Comparison of ENCODE assay signal across 2 cellular contexts in genomic region chr9:71746753-71747115, GRCh38.
TF ChIP-seq lines count a peak whose summit lies in the region.

No MANE protein-coding gene starts in this region.

TF ChIP-seq in HEK293, 187 proteins besides CTCF, POLR2A, EP300 and RAD21:
- TF ChIP-seq ZNF133 (tag by site-specific recombination; IDR thresholded peaks at IDR 0.05) (no peak), SP7 (tag by site-specific recombination; IDR thresholded peaks at IDR 0.05) (0 out of 2 replicates have a peak, but pooled peaks have one; percentile 18), WT1 (tag by site-specific recombination; IDR thresholded peaks at IDR 0.05) (no peak)

TF ChIP-seq in H1, 55 proteins besides CTCF, POLR2A, EP300 and RAD21:
- TF ChIP-seq CBX8 (IDR thresholded peaks at IDR 0.05; ENCODE audit: borderline replicate concordance, low read depth, low read length), result no peak
- TF ChIP-seq SP4 (IDR thresholded peaks at IDR 0.05; ENCODE audit: low read length), result no peak
- no peak for TF ChIP-seq YY1 (IDR thresholded peaks at IDR 0.05; ENCODE audit: low read depth, low read length)
- no peak for TF ChIP-seq TEAD4 (IDR thresholded peaks at IDR 0.05; ENCODE audit: low read depth, low read length)
- TF ChIP-seq EZH2 (IDR thresholded peaks at IDR 0.05; ENCODE audit: low read depth, low read length, severe bottlenecking), result no peak
- no peak for TF ChIP-seq CHD7 (IDR thresholded peaks at IDR 0.05; ENCODE audit: insufficient replicate concordance, low read length)
- TF ChIP-seq NANOG (IDR thresholded peaks at IDR 0.05; ENCODE audit: insufficient read depth, low read depth, low read length, poor library complexity, severe bottlenecking), result no peak
- no peak for TF ChIP-seq POU5F1 (IDR thresholded peaks at IDR 0.05; ENCODE audit: low read depth, low read length)
- no peak for TF ChIP-seq ATF3 (IDR thresholded peaks at IDR 0.05; ENCODE audit: insufficient read depth, low read depth, low read length)
- no peak for TF ChIP-seq SIN3A (conservative IDR thresholded peaks at IDR 0.05 in 1 of 2, IDR thresholded peaks at IDR 0.05 in 1 of 2; ENCODE audit: low read depth in 1 of 2, low read length in 2 of 2)
- no peak for TF ChIP-seq BRCA1 (IDR thresholded peaks at IDR 0.05; ENCODE audit: low read depth, low read length)
- no peak for TF ChIP-seq JUN (IDR thresholded peaks at IDR 0.05; ENCODE audit: low read depth, low read length)
- no peak for TF ChIP-seq SIRT6 (IDR thresholded peaks at IDR 0.05; ENCODE audit: low read length)
- TF ChIP-seq EGR1 (IDR thresholded peaks at IDR 0.05; ENCODE audit: borderline replicate concordance, low read depth, low read length), result no peak
- no peak for TF ChIP-seq TCF12 (IDR thresholded peaks at IDR 0.05; ENCODE audit: low read depth, low read length)
- TF ChIP-seq SP2 (IDR thresholded peaks at IDR 0.05; ENCODE audit: low read length), result no peak
- no peak for TF ChIP-seq BACH1 (IDR thresholded peaks at IDR 0.05; ENCODE audit: low read length)
- no peak for TF ChIP-seq PHF8 (conservative IDR thresholded peaks at IDR 0.05; ENCODE audit: low read depth, low read length)
